ENCODE assay signal across 11 cellular contexts in genomic region chr1:209839875-209840491, GRCh38. TPM values are rescaled to one million over a fixed set of nuclear protein-coding genes. Genes with fewer than 3 reads are reported as not detected.
DNase-seq lines count a peak whose midpoint lies in the region; FAIRE-seq and TF ChIP-seq lines count a peak whose summit lies in the region.
"Had no signal": no experiment of that assay in that cellular context is flagged by ENCODE, and none has a peak within 500 bp of the region (broad histone marks: within the 10 kb centered on the region; RNA-seq: fewer than 3 reads in every experiment).

No MANE protein-coding gene starts in this region.

- H3K9me3 Mint-ChIP-seq in T-helper 1 cell treated with Interleukin-12 subunit alpha and Interleukin-12 subunit beta and Interleukin-4 antibody, amounts not matched to agents 30 μg/mL and 1 μg/mL, for 36 hours = no peaks in the 10 kb centered on the region
- H3K9me3 Mint-ChIP-seq: nephron had no signal

- WGBS in small intestine, 3 donors = 58 to 65% (median 65%) methylated on average over 5 of the region's 5 CpGs

- no peaks in the 10 kb centered on the region for H3K27me3 ChIP-seq in small intestine (ENCODE audit: control insufficient read depth in 2 of 2, insufficient read depth in 2 of 2, low read length in 2 of 2)
- H3K27me3 ChIP-seq: upper lobe of right lung had no signal

- peaks cover 24 to 33% of the 10 kb centered on the region in 2 donors for H3K36me3 ChIP-seq in small intestine (ENCODE audit: control insufficient read depth in 2 of 2, insufficient read depth in 2 of 2, low read length in 2 of 2)

- H3K4me3 ChIP-seq in fibroblast of the aortic adventitia (ENCODE audit: low read depth, low read length) (peak overlapping the region; percentile 14), small intestine (ENCODE audit: low read depth in 1 of 2, low read length in 2 of 2) (no peak overlapping the region)
- H3K4me3 ChIP-seq: upper lobe of right lung had no signal

- no peak overlapping the region for H3K4me3 Mint-ChIP-seq in T-helper 1 cell treated with Interleukin-12 subunit alpha and Interleukin-12 subunit beta and Interleukin-4 antibody, amounts not matched to agents 30 μg/mL and 1 μg/mL, for 36 hours
- H3K4me3 Mint-ChIP-seq: nephron had no signal

- peaks cover 0 to 2% of the 10 kb centered on the region in 2 donors for H3K4me1 ChIP-seq in small intestine (ENCODE audit: control insufficient read depth in 2 of 2, insufficient read depth in 1 of 2, low read depth in 1 of 2, low read length in 1 of 2)
- H3K4me1 ChIP-seq: upper lobe of right lung had no signal

- no peak for TF ChIP-seq CTCF in fibroblast of the aortic adventitia (IDR thresholded peaks at IDR 0.05; ENCODE audit: insufficient read depth, low read length)

- peaks cover 62% of the 10 kb centered on the region for H3K36me3 Mint-ChIP-seq in T-helper 1 cell treated with Interleukin-12 subunit alpha and Interleukin-12 subunit beta and Interleukin-4 antibody, amounts not matched to agents 30 μg/mL and 1 μg/mL, for 36 hours (ENCODE audit: low read depth)

- no peak for FAIRE-seq in small intestine (lab: Jason Lieb, UNC)

- no peaks in the 10 kb centered on the region for H3K27me3 Mint-ChIP-seq in T-helper 1 cell treated with Interleukin-12 subunit alpha and Interleukin-12 subunit beta and Interleukin-4 antibody, amounts not matched to agents 30 μg/mL and 1 μg/mL, for 36 hours (ENCODE audit: low read depth)

- peaks cover 17% of the 10 kb centered on the region for H3K4me1 Mint-ChIP-seq in T-helper 1 cell treated with Interleukin-12 subunit alpha and Interleukin-12 subunit beta and Interleukin-4 antibody, amounts not matched to agents 30 μg/mL and 1 μg/mL, for 36 hours (ENCODE audit: low read depth)
- H3K4me1 Mint-ChIP-seq: nephron had no signal

- no peaks in the 10 kb centered on the region for H3K9me3 ChIP-seq in small intestine (ENCODE audit: control insufficient read depth, low read depth)
- H3K9me3 ChIP-seq: upper lobe of right lung had no signal

- no peak for DNase-seq in T-helper 1 cell
- DNase-seq in SW 1271 (lab: John Stamatoyannopoulos, UW) = peak; percentile 48 to 90
- peak; percentile 97 for DNase-seq in fibroblast of the aortic adventitia (ENCODE audit: low read depth)
- peak; percentile 36 for DNase-seq in small intestine
- DNase-seq in superior temporal gyrus (ENCODE audit: extremely low spot score) = no peak
- no peak for DNase-seq in NK-92 treated with Interleukin-12 subunit alpha and Interleukin-12 subunit beta, amount 100 ng/mL, for 24 hours (lab: John Stamatoyannopoulos, UW)
- DNase-seq in stimulated activated CD8-positive, alpha-beta memory T cell treated with anti-CD3 and anti-CD28 coated beads, Interleukin-4, amount 100 ng/mL, for 48 hours = no peak
- DNase-seq: AML-193, upper lobe of right lung had no signal

- H3K27ac ChIP-seq in small intestine (ENCODE audit: low read depth in 1 of 2, low read length in 1 of 2) = no peak overlapping the region
- H3K27ac ChIP-seq: upper lobe of right lung had no signal

- peak overlapping the region; percentile 61 for H3K27ac Mint-ChIP-seq in T-helper 1 cell treated with Interleukin-12 subunit alpha and Interleukin-12 subunit beta and Interleukin-4 antibody, amounts not matched to agents 30 μg/mL and 1 μg/mL, for 36 hours
- H3K27ac Mint-ChIP-seq: nephron had no signal

RNA-seq across cellular contexts. Expression of gene UTP25, which starts 12.2 kb away (rescaled TPM):
- 11.2 and 32.6 TPM in 2 replicates for total RNA-seq in fibroblast of the aortic adventitia (ENCODE audit: low replicate concordance)
- polyA plus RNA-seq in small intestine = 1 to 10 TPM in 2 of 3 donors, under 1 TPM in 1; 0.89 to 3.4 (median 1.1) TPM

RNA-seq across cellular contexts. Expression of gene IRF6, which starts 34.0 kb away (rescaled TPM):
- total RNA-seq in fibroblast of the aortic adventitia (ENCODE audit: low replicate concordance) = 3.1 TPM in 1 of 2 replicates, not detected in the other
- 10 to 100 TPM; 26.8 to 34.9 (median 29.5) TPM for polyA plus RNA-seq in small intestine

RNA-seq across cellular contexts. Expression of gene C1orf74, which starts 55.6 kb away (rescaled TPM):
- total RNA-seq in fibroblast of the aortic adventitia (ENCODE audit: low replicate concordance) = 2.4 and 3.6 TPM in 2 replicates
- polyA plus RNA-seq in small intestine = 1 to 10 TPM in 1 of 3 donors, under 1 TPM in 2; 0.45 to 2.0 (median 0.81) TPM

Comparison
In these comparisons a context has a peak if more than half of its experiments do, and no peak if none do; other contexts are left out.
1. DNase-seq: peak in SW 1271 (2 of 2), fibroblast of the aortic adventitia (single experiment) and small intestine (single experiment); none in T-helper 1 cell (0 of 5), superior temporal gyrus (single experiment), NK-92 treated with Interleukin-12 subunit alpha and Interleukin-12 subunit beta, amount 100 ng/mL, for 24 hours (single experiment) and stimulated activated CD8-positive, alpha-beta memory T cell treated with anti-CD3 and anti-CD28 coated beads, Interleukin-4, amount 100 ng/mL, for 48 hours (single experiment).